11 cellular contexts compared by ENCODE assay signal in genomic region chr9:99253134-99253533, GRCh38. TPM values are rescaled to one million over a fixed set of nuclear protein-coding genes. Genes with fewer than 3 reads are reported as not detected.
DNase-seq lines count a peak whose midpoint lies in the region; ATAC-seq, FAIRE-seq and TF ChIP-seq lines count a peak whose summit lies in the region.
"Had no signal": no experiment of that assay in that cellular context is flagged by ENCODE, and none has a peak within 500 bp of the region (broad histone marks: within the 10 kb centered on the region; RNA-seq: fewer than 3 reads in every experiment).

No MANE protein-coding gene starts in this region.

- peak overlapping the region; percentile 83 for H3K27ac Mint-ChIP-seq in activated naive CD8-positive, alpha-beta T cell treated with anti-CD3 and anti-CD28 coated beads, Interleukin-2, amount 10 ng/mL, durations not matched to agents 7 days and 5 days
- no peak overlapping the region for H3K27ac Mint-ChIP-seq in endothelial cell (ENCODE audit: unreplicated experiment)

- H3K27me3 ChIP-seq in brain microvascular endothelial cell (replicated peaks): no peaks in the 10 kb centered on the region

- no peak for FAIRE-seq in frontal cortex (lab: Jason Lieb, UNC)
- FAIRE-seq: HepG2 had no signal

- H3K36me3 Mint-ChIP-seq in activated naive CD8-positive, alpha-beta T cell treated with anti-CD3 and anti-CD28 coated beads, Interleukin-2, amount 10 ng/mL, durations not matched to agents 7 days and 5 days: no peaks in the 10 kb centered on the region
- no peaks in the 10 kb centered on the region for H3K36me3 Mint-ChIP-seq in endothelial cell (ENCODE audit: low read depth, unreplicated experiment)

- H3K27me3 Mint-ChIP-seq in activated naive CD8-positive, alpha-beta T cell treated with anti-CD3 and anti-CD28 coated beads, Interleukin-2, amount 10 ng/mL, durations not matched to agents 7 days and 5 days: no peaks in the 10 kb centered on the region
- peaks cover 2% of the 10 kb centered on the region for H3K27me3 Mint-ChIP-seq in endothelial cell (ENCODE audit: unreplicated experiment)

- TF ChIP-seq CTCF in endothelial cell (IDR thresholded peaks at IDR 0.05; ENCODE audit: unreplicated experiment) (no peak), brain microvascular endothelial cell (IDR thresholded peaks at IDR 0.05; ENCODE audit: low read depth, low read length, missing control alignments) (no peak)

- peak overlapping the region; percentile 70 for H3K4me3 Mint-ChIP-seq in activated naive CD8-positive, alpha-beta T cell treated with anti-CD3 and anti-CD28 coated beads, Interleukin-2, amount 10 ng/mL, durations not matched to agents 7 days and 5 days
- no peak overlapping the region for H3K4me3 Mint-ChIP-seq in endothelial cell (ENCODE audit: unreplicated experiment)

- in situ Hi-C loops in brain microvascular endothelial cell (cut with HindIII; ENCODE audit: low pct_ligation_motif_present, low sequenced_read_pairs): no loop called here

- POLR2A ChIA-PET in activated naive CD8-positive, alpha-beta T cell treated with anti-CD3 and anti-CD28 coated beads, Interleukin-2, amount 10 ng/mL, durations not matched to agents 7 days and 5 days (lab: Charles Lee): interaction anchor here (2.6 kb wide), 1 partner anchor 31 kb away, joined by 13 read pairs; the partner anchor contains the start of genes ALG2 and SEC61B

- peak; percentile 26 for ATAC-seq in GM18861 (IDR thresholded peaks at IDR 0.05; ENCODE audit: unreplicated experiment)
- peak; percentile 27 for ATAC-seq in GM21447 (IDR thresholded peaks at IDR 0.05; ENCODE audit: unreplicated experiment)
- peak; percentile 50 for ATAC-seq in HG03342 (IDR thresholded peaks at IDR 0.05; ENCODE audit: unreplicated experiment)
- no peak for ATAC-seq in activated naive CD8-positive, alpha-beta T cell treated with anti-CD3 and anti-CD28 coated beads, Interleukin-2, amount 10 ng/mL, durations not matched to agents 7 days and 5 days (ENCODE audit: low read depth)
- ATAC-seq: left ventricle myocardium superior had no signal

- H3K4me3 ChIP-seq in brain microvascular endothelial cell (ENCODE audit: low read depth, low read length): no peak overlapping the region

- peaks cover 26% of the 10 kb centered on the region for H3K4me1 Mint-ChIP-seq in activated naive CD8-positive, alpha-beta T cell treated with anti-CD3 and anti-CD28 coated beads, Interleukin-2, amount 10 ng/mL, durations not matched to agents 7 days and 5 days
- no peaks in the 10 kb centered on the region for H3K4me1 Mint-ChIP-seq in endothelial cell (ENCODE audit: unreplicated experiment)

- H3K36me3 ChIP-seq in brain microvascular endothelial cell (replicated peaks): no peaks in the 10 kb centered on the region

- H3K27ac ChIP-seq in brain microvascular endothelial cell: no peak overlapping the region

- no peaks in the 10 kb centered on the region for H3K9me3 Mint-ChIP-seq in activated naive CD8-positive, alpha-beta T cell treated with anti-CD3 and anti-CD28 coated beads, Interleukin-2, amount 10 ng/mL, durations not matched to agents 7 days and 5 days
- H3K9me3 Mint-ChIP-seq in endothelial cell (ENCODE audit: unreplicated experiment): no peaks in the 10 kb centered on the region

- DNase-seq in activated naive CD8-positive, alpha-beta T cell treated with anti-CD3 and anti-CD28 coated beads, Interleukin-2, amount 10 ng/mL, durations not matched to agents 7 days and 5 days: no peak
- no peak for DNase-seq in AML-193 (lab: John Stamatoyannopoulos, UW)
- DNase-seq in endothelial cell (ENCODE audit: low spot score): no peak
- no peak for DNase-seq in frontal cortex (ENCODE audit: low spot score in 2 of 2)
- no peak for DNase-seq in brain microvascular endothelial cell
- DNase-seq: GDM1, left ventricle myocardium superior had no signal

RNA-seq across cellular contexts. Expression of gene SEC61B, which starts 31.1 kb away (rescaled TPM):
- total RNA-seq in activated naive CD8-positive, alpha-beta T cell treated with anti-CD3 and anti-CD28 coated beads, Interleukin-2, amount 10 ng/mL, durations not matched to agents 7 days and 5 days: 10 to 100 TPM; 83.8 to 87.8 TPM
- total RNA-seq in endothelial cell (ENCODE audit: unreplicated experiment): 203 TPM
- total RNA-seq in frontal cortex: 40.4 TPM

RNA-seq across cellular contexts. Expression of gene ALG2, which starts 31.4 kb away (rescaled TPM):
- 10 to 100 TPM; 21.7 to 23.7 TPM for total RNA-seq in activated naive CD8-positive, alpha-beta T cell treated with anti-CD3 and anti-CD28 coated beads, Interleukin-2, amount 10 ng/mL, durations not matched to agents 7 days and 5 days
- total RNA-seq in endothelial cell (ENCODE audit: unreplicated experiment): 28.9 TPM
- total RNA-seq in frontal cortex: 29.3 TPM
